ENCODE assay signal across 11 cellular contexts in genomic region chr1:218480137-218480536, GRCh38.
A peak's percentile ranks its signal among the peaks of the same experiment; 100 is the strongest.
DNase-seq lines count a peak whose midpoint lies in the region; ATAC-seq, FAIRE-seq and TF ChIP-seq lines count a peak whose summit lies in the region.
"Had no signal": no experiment of that assay in that cellular context is flagged by ENCODE, and none has a peak within 500 bp of the region (broad histone marks: within the 10 kb centered on the region; RNA-seq: fewer than 3 reads in every experiment).

No MANE protein-coding gene starts in this region.

- H3K4me2 ChIP-seq in hepatocyte: no peak overlapping the region

- H3K9me2 ChIP-seq in hepatocyte (replicated peaks; ENCODE audit: insufficient read depth): no peaks in the 10 kb centered on the region

- intact Hi-C loops in stomach (cut with DNase I; ENCODE audit: low total_unique reads): no loop called here

- TF ChIP-seq POLR2A in stomach (IDR thresholded peaks at IDR 0.05): no peak

- TF ChIP-seq CTCF in bronchial epithelial cell (IDR thresholded peaks at IDR 0.05; ENCODE audit: insufficient read depth, low read length, severe bottlenecking) (no peak), hepatocyte (IDR thresholded peaks at IDR 0.05; ENCODE audit: poor library complexity) (no peak), stomach (IDR thresholded peaks at IDR 0.05) (no peak)

- peaks cover 13% of the 10 kb centered on the region for H3K4me1 ChIP-seq in hepatocyte (ENCODE audit: insufficient read depth)
- H3K4me1 ChIP-seq in stomach: peaks cover 8 to 32% (median 16%) of the 10 kb centered on the region in 4 donors

- H3K27me3 ChIP-seq in bronchial epithelial cell (ENCODE audit: control insufficient read depth, insufficient read depth, low read length) (no peaks in the 10 kb centered on the region), hepatocyte (no peaks in the 10 kb centered on the region), stomach (no peaks in the 10 kb centered on the region)

- H4K20me1 ChIP-seq in hepatocyte (ENCODE audit: insufficient read depth, poor library complexity, severe bottlenecking): no peaks in the 10 kb centered on the region

- peak overlapping the region; percentile 66 for H3K27ac ChIP-seq in hepatocyte
- peak overlapping the region in 4 of 5 donors; percentile 58 to 81 (median 68) for H3K27ac ChIP-seq in stomach

- peak; percentile 62 for DNase-seq in HT1080 (ENCODE audit: low read depth)
- DNase-seq in bronchial epithelial cell (ENCODE audit: low read depth): peak; percentile 94
- no peak for DNase-seq in hepatocyte (ENCODE audit: low spot score)
- DNase-seq in stomach: no peak
- DNase-seq in stimulated activated naive CD4-positive, alpha-beta T cell treated with Interleukin-2 at 50 U/mL for 16 hours (lab: John Stamatoyannopoulos, UW): no peak
- no peak for DNase-seq in stimulated activated CD4-positive, alpha-beta T cell treated with anti-CD3 and anti-CD28 coated beads, Interleukin-2, amount 100 ng/mL, for 24 hours
- DNase-seq: activated naive CD4-positive, alpha-beta T cell; hippocampal formation; NCI-H2029 treated with DMSO at 0.1 percent for 48 hours had no signal

- no peaks in the 10 kb centered on the region for H3K36me3 ChIP-seq in bronchial epithelial cell (ENCODE audit: control insufficient read depth, insufficient read depth, low read length)
- H3K36me3 ChIP-seq in hepatocyte (replicated peaks; ENCODE audit: insufficient read depth, low read depth): no peaks in the 10 kb centered on the region
- H3K36me3 ChIP-seq in stomach: no peaks in the 10 kb centered on the region

- FAIRE-seq in bronchial epithelial cell (lab: Jason Lieb, UNC): peak; percentile 89

- WGBS in hepatocyte (ENCODE audit: low lambda C conversion rate, missing lambda C conversion rate): 90% methylated on average over 3 of the region's 3 CpGs
- WGBS in stomach, 5 donors: 52 to 86% (median 77%) methylated on average over 3 of the region's 3 CpGs

- no peak overlapping the region for H2AFZ ChIP-seq in hepatocyte

- H3K79me2 ChIP-seq in hepatocyte: no peaks in the 10 kb centered on the region

- H3K9me3 ChIP-seq in hepatocyte (ENCODE audit: low read depth) (no peaks in the 10 kb centered on the region), stomach (no peaks in the 10 kb centered on the region)

- no peak for TF ChIP-seq EP300 in stomach (IDR thresholded peaks at IDR 0.05)

- H3K4me3 ChIP-seq in bronchial epithelial cell (ENCODE audit: low read depth, low read length) (no peak overlapping the region), hepatocyte (no peak overlapping the region), stomach (no peak overlapping the region)

- no peak for ATAC-seq in HG02938 (IDR thresholded peaks at IDR 0.05; ENCODE audit: unreplicated experiment)
- no peak for ATAC-seq in GM19452 (IDR thresholded peaks at IDR 0.05; ENCODE audit: unreplicated experiment)

Comparison
In these comparisons a context has a peak if more than half of its experiments do, and no peak if none do; other contexts are left out.
1. DNase-seq: peak in HT1080 (single experiment) and bronchial epithelial cell (single experiment); none in hepatocyte (single experiment), stomach (single experiment), stimulated activated naive CD4-positive, alpha-beta T cell treated with Interleukin-2 at 50 U/mL for 16 hours (single experiment) and stimulated activated CD4-positive, alpha-beta T cell treated with anti-CD3 and anti-CD28 coated beads, Interleukin-2, amount 100 ng/mL, for 24 hours (0 of 2).